ENCODE assay signal across 1 cellular context in the genomic region with DNA sequence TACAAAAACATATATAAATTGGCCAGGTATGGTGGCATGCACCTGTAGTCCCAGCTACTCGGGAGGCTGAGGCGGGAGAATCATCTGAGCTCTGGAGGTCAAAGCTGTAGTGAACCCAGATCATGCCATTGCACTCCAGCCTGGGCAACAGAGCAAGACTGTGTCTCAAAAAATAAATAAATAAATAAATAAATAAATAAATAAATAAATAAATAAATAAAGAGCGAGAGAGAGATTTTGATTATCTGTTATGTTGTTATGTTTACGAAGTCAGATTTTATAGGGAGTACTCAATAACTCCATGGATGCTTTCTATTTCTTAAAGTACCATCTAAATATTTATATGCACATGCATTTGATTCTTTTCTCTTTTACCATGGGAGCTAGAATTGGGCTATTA.
TF ChIP-seq lines count a peak whose summit lies in the region.

No MANE protein-coding gene starts in this region.

TF ChIP-seq in HEK293, 187 proteins besides CTCF, POLR2A, EP300 and RAD21 (continued from another document):
- TF ChIP-seq, protein P1, sequence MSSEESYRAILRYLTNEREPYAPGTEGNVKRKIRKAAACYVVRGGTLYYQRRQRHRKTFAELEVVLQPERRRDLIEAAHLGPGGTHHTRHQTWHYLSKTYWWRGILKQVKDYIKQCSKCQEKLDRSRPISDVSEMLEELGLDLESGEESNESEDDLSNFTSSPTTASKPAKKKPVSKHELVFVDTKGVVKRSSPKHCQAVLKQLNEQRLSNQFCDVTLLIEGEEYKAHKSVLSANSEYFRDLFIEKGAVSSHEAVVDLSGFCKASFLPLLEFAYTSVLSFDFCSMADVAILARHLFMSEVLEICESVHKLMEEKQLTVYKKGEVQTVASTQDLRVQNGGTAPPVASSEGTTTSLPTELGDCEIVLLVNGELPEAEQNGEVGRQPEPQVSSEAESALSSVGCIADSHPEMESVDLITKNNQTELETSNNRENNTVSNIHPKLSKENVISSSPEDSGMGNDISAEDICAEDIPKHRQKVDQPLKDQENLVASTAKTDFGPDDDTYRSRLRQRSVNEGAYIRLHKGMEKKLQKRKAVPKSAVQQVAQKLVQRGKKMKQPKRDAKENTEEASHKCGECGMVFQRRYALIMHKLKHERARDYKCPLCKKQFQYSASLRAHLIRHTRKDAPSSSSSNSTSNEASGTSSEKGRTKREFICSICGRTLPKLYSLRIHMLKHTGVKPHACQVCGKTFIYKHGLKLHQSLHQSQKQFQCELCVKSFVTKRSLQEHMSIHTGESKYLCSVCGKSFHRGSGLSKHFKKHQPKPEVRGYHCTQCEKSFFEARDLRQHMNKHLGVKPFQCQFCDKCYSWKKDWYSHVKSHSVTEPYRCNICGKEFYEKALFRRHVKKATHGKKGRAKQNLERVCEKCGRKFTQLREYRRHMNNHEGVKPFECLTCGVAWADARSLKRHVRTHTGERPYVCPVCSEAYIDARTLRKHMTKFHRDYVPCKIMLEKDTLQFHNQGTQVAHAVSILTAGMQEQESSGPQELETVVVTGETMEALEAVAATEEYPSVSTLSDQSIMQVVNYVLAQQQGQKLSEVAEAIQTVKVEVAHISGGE (tag by site-specific recombination; conservative IDR thresholded peaks at IDR 0.05; ENCODE audit: low read depth) = peak; percentile 62; the same call in 1 of the 2 replicates
- peak; percentile 74 for TF ChIP-seq ZNF555 (tag by site-specific recombination; conservative IDR thresholded peaks at IDR 0.05)
